In the genomic region with DNA sequence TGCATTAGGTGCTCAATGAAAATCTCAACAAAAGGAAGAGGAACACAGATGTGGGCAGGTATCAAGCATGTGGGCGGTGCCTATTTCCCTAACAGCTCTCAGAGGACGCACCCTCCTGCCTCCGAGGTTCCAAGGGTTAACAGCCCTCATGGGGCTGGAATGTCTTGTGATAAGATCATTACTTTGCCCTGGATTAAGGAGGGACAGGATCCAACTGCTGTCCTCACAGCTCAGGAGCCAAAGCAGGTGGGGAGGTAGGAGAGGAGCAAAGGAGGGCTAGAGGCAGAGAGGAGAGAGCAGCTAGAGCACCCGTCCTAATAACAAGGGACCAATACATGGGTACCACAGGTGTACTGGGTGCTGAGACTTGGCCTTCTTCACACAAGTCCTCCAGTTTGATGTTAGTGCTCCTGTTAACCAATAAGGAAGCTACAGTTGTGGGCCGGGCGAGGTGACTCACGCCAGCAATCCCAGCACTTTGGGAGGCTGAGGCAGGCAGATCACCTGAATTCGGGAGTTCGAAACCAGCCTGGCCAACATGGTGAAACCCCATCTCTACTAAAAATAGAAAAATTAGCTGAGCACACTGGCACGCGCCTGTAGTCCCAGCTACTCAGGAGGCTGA, we compare ENCODE assay signal across 5 cellular contexts. TPM values are rescaled to one million over a fixed set of nuclear protein-coding genes. Genes with fewer than 3 reads are reported as not detected.
"Had no signal": no experiment of that assay in that cellular context is flagged by ENCODE, and none has a peak within 500 bp of the region (broad histone marks: within the 10 kb centered on the region; RNA-seq: fewer than 3 reads in every experiment).

No MANE protein-coding gene starts in this region.

RNA-seq across cellular contexts. Expression of gene AQP7, which starts 9.8 kb away (rescaled TPM):
- total RNA-seq: dermis microvascular lymphatic vessel endothelial cell, kidney epithelial cell, natural killer cell, pulmonary artery endothelial cell, SJSA1 had no signal

RNA-seq across cellular contexts. Expression of gene AQP3, which starts 54.8 kb away (rescaled TPM):
- total RNA-seq: SJSA1 had no signal
